ENCODE assay signal across 7 cellular contexts in the genomic region with DNA sequence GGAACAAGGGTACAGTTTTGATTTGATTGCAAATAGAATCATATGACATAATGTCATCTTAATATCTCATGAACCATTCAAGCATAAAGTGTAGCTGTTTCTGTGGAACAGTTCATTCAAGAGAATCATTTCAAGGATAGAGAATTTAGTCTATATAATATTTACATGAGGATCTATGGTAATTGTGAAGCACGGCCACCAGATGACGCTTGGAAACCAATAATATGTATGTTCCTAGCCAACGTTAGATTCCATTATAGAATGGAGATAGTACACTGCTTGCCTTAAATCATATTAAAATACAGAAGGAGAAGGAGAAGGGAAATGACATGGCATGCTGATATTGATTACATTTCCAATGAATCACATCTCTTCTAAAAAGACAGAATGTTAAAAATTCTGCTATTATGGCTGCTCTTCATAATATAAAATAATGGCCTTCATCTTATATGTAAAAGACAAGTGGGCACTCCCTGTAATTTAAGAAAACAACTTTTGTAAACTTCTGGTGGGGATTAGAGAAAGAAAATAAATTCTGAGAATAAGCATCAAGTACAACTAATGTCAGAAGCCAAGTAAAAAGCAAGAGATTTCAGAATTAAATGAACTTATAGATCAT.
DNase-seq lines count a peak whose midpoint lies in the region; ATAC-seq, FAIRE-seq and TF ChIP-seq lines count a peak whose summit lies in the region.

No MANE protein-coding gene starts in this region.

- intact Hi-C loops in K562 (cut with micrococcal nuclease): no loop called here

- H2AFZ ChIP-seq in K562 (ENCODE audit: low read depth, low read length): no peak overlapping the region

- H4K20me1 ChIP-seq in K562 (replicated peaks; ENCODE audit: control insufficient read depth, insufficient read depth, low read length): no peaks in the 10 kb centered on the region

- no peak overlapping the region for H3K4me2 ChIP-seq in K562 (ENCODE audit: insufficient read depth, low read length)

- no peaks in the 10 kb centered on the region for H3K36me3 ChIP-seq in K562 (ENCODE audit: control insufficient read depth, insufficient read depth, low read length)

- TF ChIP-seq POLR2A in K562 (conservative IDR thresholded peaks at IDR 0.05): no peak

- H3K27me3 ChIP-seq in K562 (ENCODE audit: control insufficient read depth in 2 of 2, insufficient read depth in 2 of 2, low read length in 2 of 2): no peaks in the 10 kb centered on the region

- 2% methylated on average over 3 of the region's 3 CpGs for WGBS in K562 (ENCODE audit: insufficient coverage, low coverage, missing lambda C conversion rate)

- peak; percentile 50 for ATAC-seq in GM18867 (IDR thresholded peaks at IDR 0.05; ENCODE audit: unreplicated experiment)
- ATAC-seq in K562: no peak
- no peak for ATAC-seq in HG03342 (IDR thresholded peaks at IDR 0.05; ENCODE audit: unreplicated experiment)

- no peak overlapping the region for H3K9ac ChIP-seq in K562 (ENCODE audit: insufficient read depth in 1 of 2, low read depth in 2 of 2, low read length in 2 of 2)

- CTCF ChIA-PET in K562 (lab: Yijun Ruan, JAX; ENCODE audit: low intra/inter-chr PET ratio): no interaction called here

- no TSS peak for BruUV-seq in K562 (replicated peaks; lab: Mats Ljungman, UMichigan)

- no peaks in the 10 kb centered on the region for H3K9me1 ChIP-seq in K562 (ENCODE audit: control insufficient read depth, insufficient read depth, low read length)

- no peaks in the 10 kb centered on the region for H3K79me2 ChIP-seq in K562 (ENCODE audit: control insufficient read depth, insufficient read depth, low read length)

- no peak for FAIRE-seq in K562 (lab: Jason Lieb, UNC)

- H3K9me3 ChIP-seq in K562 (replicated peaks; ENCODE audit: control insufficient read depth, insufficient read depth, low read depth, low read length): no peaks in the 10 kb centered on the region

- TF ChIP-seq EP300 in K562 (IDR thresholded peaks at IDR 0.05; ENCODE audit: low read length): no peak

- no peak overlapping the region for H3K27ac ChIP-seq in K562 (ENCODE audit: extremely low read depth, low read depth, low read length)

- DNase-seq in NCI-H2107 (lab: John Stamatoyannopoulos, UW): peak; percentile 52
- peak in 1 of 4 experiments; percentile 3 for DNase-seq in K562 (ENCODE audit: extremely low read depth in 1 of 4, low spot score in 3 of 4)
- peak; percentile 18 for DNase-seq in renal cortical epithelial cell (ENCODE audit: low read depth)
- no peak for DNase-seq in hepatic stellate cell (ENCODE audit: low spot score)
- no peak for DNase-seq in activated T-cell treated with anti-CD3 and anti-CD28 coated beads, Interleukin-2, amount 50 U/mL, for 48 hours

- POLR2A ChIA-PET in K562 (lab: Yijun Ruan, JAX): no interaction called here

- peak; percentile 15 to 37; a peak in 1 of 4 replicates for TF ChIP-seq RAD21 in K562 (CRISPR knock-in tag; conservative IDR thresholded peaks at IDR 0.05 in 1 of 2, IDR thresholded peaks at IDR 0.05 in 1 of 2)

- no peak overlapping the region for H3K4me3 ChIP-seq in K562

- TF ChIP-seq CTCF in K562 (IDR thresholded peaks at IDR 0.05 in 2 of 3, conservative IDR thresholded peaks at IDR 0.05 in 1 of 3; ENCODE audit: insufficient read depth in 2 of 3, low read depth in 1 of 3, low read length in 3 of 3): peak in 1 of 3 experiments; percentile 28; a peak in 2 of 6 replicates

- H3K4me1 ChIP-seq in K562 (replicated peaks in 1 of 2; ENCODE audit: control insufficient read depth in 2 of 2, insufficient read depth in 2 of 2, low read length in 2 of 2): no peaks in the 10 kb centered on the region

- in situ Hi-C loops in K562 (cut with MboI): no loop called here

TF ChIP-seq in K562, 482 proteins besides CTCF, POLR2A, EP300 and RAD21:
- TF ChIP-seq, protein P1, sequence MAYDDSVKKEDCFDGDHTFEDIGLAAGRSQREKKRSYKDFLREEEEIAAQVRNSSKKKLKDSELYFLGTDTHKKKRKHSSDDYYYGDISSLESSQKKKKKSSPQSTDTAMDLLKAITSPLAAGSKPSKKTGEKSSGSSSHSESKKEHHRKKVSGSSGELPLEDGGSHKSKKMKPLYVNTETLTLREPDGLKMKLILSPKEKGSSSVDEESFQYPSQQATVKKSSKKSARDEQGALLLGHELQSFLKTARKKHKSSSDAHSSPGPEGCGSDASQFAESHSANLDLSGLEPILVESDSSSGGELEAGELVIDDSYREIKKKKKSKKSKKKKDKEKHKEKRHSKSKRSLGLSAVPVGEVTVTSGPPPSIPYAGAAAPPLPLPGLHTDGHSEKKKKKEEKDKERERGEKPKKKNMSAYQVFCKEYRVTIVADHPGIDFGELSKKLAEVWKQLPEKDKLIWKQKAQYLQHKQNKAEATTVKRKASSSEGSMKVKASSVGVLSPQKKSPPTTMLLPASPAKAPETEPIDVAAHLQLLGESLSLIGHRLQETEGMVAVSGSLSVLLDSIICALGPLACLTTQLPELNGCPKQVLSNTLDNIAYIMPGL (CRISPR knock-in tag; IDR thresholded peaks at IDR 0.05): no peak
- TF ChIP-seq HDAC6 (IDR thresholded peaks at IDR 0.05; ENCODE audit: low read depth, low read length) (no peak), MEF2A (IDR thresholded peaks at IDR 0.05; ENCODE audit: control insufficient read depth, low read depth, low read length) (no peak), ZFX (CRISPR knock-in tag; IDR thresholded peaks at IDR 0.05) (no peak)

Comparison
In these comparisons a context has a peak if more than half of its experiments do, and no peak if none do; other contexts are left out.
1. DNase-seq: peak in NCI-H2107 (single experiment) and renal cortical epithelial cell (single experiment); none in hepatic stellate cell (single experiment) and activated T-cell treated with anti-CD3 and anti-CD28 coated beads, Interleukin-2, amount 50 U/mL, for 48 hours (0 of 2).